8 cellular contexts compared by ENCODE assay signal in genomic region chr1:101769520-101769919, GRCh38.
DNase-seq lines count a peak whose midpoint lies in the region; ATAC-seq and TF ChIP-seq lines count a peak whose summit lies in the region.

No MANE protein-coding gene starts in this region.

- no peak overlapping the region for H3K4me2 ChIP-seq in SU-DHL-6 (ENCODE audit: low read depth, low read length, poor library complexity, severe bottlenecking)
- H3K4me2 ChIP-seq in neuronal stem cell (ENCODE audit: insufficient read depth, low read length, poor library complexity, severe bottlenecking), result no peak overlapping the region

- H3K9me3 ChIP-seq in SU-DHL-6 (ENCODE audit: insufficient read depth, low read length) (no peaks in the 10 kb centered on the region), neuronal stem cell (replicated peaks in 1 of 2; ENCODE audit: control insufficient read depth in 2 of 2, insufficient read depth in 1 of 2, low read depth in 1 of 2, low read length in 2 of 2) (no peaks in the 10 kb centered on the region), tibial nerve (no peaks in the 10 kb centered on the region)

- H3K79me1 ChIP-seq in neuronal stem cell (ENCODE audit: low read depth, low read length), result no peaks in the 10 kb centered on the region

- peak; percentile 95 for ATAC-seq in HG03354 (IDR thresholded peaks at IDR 0.05; ENCODE audit: poor library complexity, severe bottlenecking, unreplicated experiment)

- H3K36me3 ChIP-seq in SU-DHL-6 (ENCODE audit: low read length) (no peaks in the 10 kb centered on the region), neuronal stem cell (replicated peaks in 1 of 2; ENCODE audit: control insufficient read depth in 2 of 2, insufficient read depth in 2 of 2, low read length in 2 of 2) (no peaks in the 10 kb centered on the region), tibial nerve (no peaks in the 10 kb centered on the region)

- no peak overlapping the region for H3K23ac ChIP-seq in neuronal stem cell (ENCODE audit: low read depth, low read length, poor library complexity)

- no peak overlapping the region for H2BK5ac ChIP-seq in neuronal stem cell (ENCODE audit: low read length)

- no peak overlapping the region for H3K9ac ChIP-seq in SU-DHL-6 (ENCODE audit: low read length)
- H3K9ac ChIP-seq in neuronal stem cell (ENCODE audit: low read depth, low read length, poor library complexity), result no peak overlapping the region

- no peaks in the 10 kb centered on the region for H3K27me3 ChIP-seq in SU-DHL-6 (ENCODE audit: low read length)
- no peaks in the 10 kb centered on the region for H3K27me3 ChIP-seq in neuronal stem cell (ENCODE audit: control insufficient read depth in 3 of 3, insufficient read depth in 3 of 3, low read depth in 1 of 3, low read length in 3 of 3)
- no peaks in the 10 kb centered on the region for H3K27me3 ChIP-seq in tibial nerve

- H2BK120ac ChIP-seq in neuronal stem cell (ENCODE audit: low read depth, low read length), result no peak overlapping the region

- peak; percentile 0 for DNase-seq in SIG-M5 treated with dmso at 0.1 percent for 504 hours (lab: John Stamatoyannopoulos, UW; ENCODE audit: unreplicated experiment)
- DNase-seq in SIG-M5 (lab: John Stamatoyannopoulos, UW), result no peak
- DNase-seq in neuronal stem cell (ENCODE audit: low spot score), result no peak
- no peak for DNase-seq in stimulated activated CD4-positive, alpha-beta T cell treated with anti-CD3 and anti-CD28 coated beads, Interleukin-15, amount 100 ng/mL, for 24 hours
- no peak for DNase-seq in NOMO-1 treated with dmso at 0.1 percent for 144 hours (lab: John Stamatoyannopoulos, UW; ENCODE audit: unreplicated experiment)
- no peak for DNase-seq in tibial nerve (ENCODE audit: low spot score in 2 of 2)

- TF ChIP-seq EP300 in tibial nerve (IDR thresholded peaks at IDR 0.05), result no peak

- H3K18ac ChIP-seq in neuronal stem cell (ENCODE audit: low read length), result no peak overlapping the region

- H3K4me3 ChIP-seq in SU-DHL-6 (ENCODE audit: insufficient read depth, low read length, poor library complexity, severe bottlenecking) (no peak overlapping the region), neuronal stem cell (ENCODE audit: low read length in 2 of 2) (no peak overlapping the region), tibial nerve (no peak overlapping the region)

- H3K14ac ChIP-seq in neuronal stem cell (ENCODE audit: low read length), result no peak overlapping the region

- no peak overlapping the region for H4K8ac ChIP-seq in neuronal stem cell (ENCODE audit: low read depth, low read length)

- no peak overlapping the region for H2AFZ ChIP-seq in SU-DHL-6 (ENCODE audit: low read depth, low read length, severe bottlenecking)
- peak overlapping the region; percentile 20 for H2AFZ ChIP-seq in neuronal stem cell (ENCODE audit: low read length)

- no peak for TF ChIP-seq POLR2A in tibial nerve (IDR thresholded peaks at IDR 0.05)

- no peak overlapping the region for H3K4ac ChIP-seq in neuronal stem cell (ENCODE audit: low read length)

- H2BK12ac ChIP-seq in neuronal stem cell (ENCODE audit: low read length), result no peak overlapping the region

- peak; percentile 19 for TF ChIP-seq CTCF in SU-DHL-6 (IDR thresholded peaks at IDR 0.05; ENCODE audit: insufficient read depth, low read length, poor library complexity, severe bottlenecking)
- TF ChIP-seq CTCF in tibial nerve (IDR thresholded peaks at IDR 0.05), result no peak

- no peaks in the 10 kb centered on the region for H3K4me1 ChIP-seq in neuronal stem cell (ENCODE audit: control insufficient read depth in 2 of 2, insufficient read depth in 1 of 2, low read depth in 1 of 2, low read length in 2 of 2)
- no peaks in the 10 kb centered on the region for H3K4me1 ChIP-seq in tibial nerve

- H3K27ac ChIP-seq in SU-DHL-6 (ENCODE audit: low read depth, low read length) (no peak overlapping the region), neuronal stem cell (replicated peaks; ENCODE audit: low read length) (no peak overlapping the region), tibial nerve (no peak overlapping the region)

- no peak overlapping the region for H2AK5ac ChIP-seq in neuronal stem cell (ENCODE audit: low read depth, low read length)

- no peak overlapping the region for H4K91ac ChIP-seq in neuronal stem cell (ENCODE audit: low read depth, low read length, poor library complexity)

- no peaks in the 10 kb centered on the region for H3K79me2 ChIP-seq in SU-DHL-6 (ENCODE audit: insufficient read depth, low read length)

- WGBS in neuronal stem cell (ENCODE audit: extremely low coverage in 2 of 2, insufficient read length in 2 of 2, insufficient replicate concordance in 1 of 2), 2 donors, result no CpG with 5 or more reads among the region's 3 CpGs
- 54 to 55% methylated on average over 3 of the region's 3 CpGs for WGBS in tibial nerve, 2 donors

- no peaks in the 10 kb centered on the region for H4K20me1 ChIP-seq in SU-DHL-6 (ENCODE audit: low read depth, low read length)

- no peaks in the 10 kb centered on the region for H3F3A ChIP-seq in SU-DHL-6 (ENCODE audit: insufficient read depth)

- H2BK15ac ChIP-seq in neuronal stem cell (ENCODE audit: low read length), result no peak overlapping the region

- no peaks in the 10 kb centered on the region for H3K9me2 ChIP-seq in SU-DHL-6 (replicated peaks; ENCODE audit: insufficient read depth, low read length)
